8 cellular contexts compared by ENCODE assay signal in genomic region chr2:238462782-238463396, GRCh38.
DNase-seq lines count a peak whose midpoint lies in the region; ATAC-seq lines count a peak whose summit lies in the region.

No MANE protein-coding gene starts in this region.

- ATAC-seq in HG03064 (IDR thresholded peaks at IDR 0.05; ENCODE audit: low read depth, unreplicated experiment) (peak; percentile 76), memory B cell (ENCODE audit: low read depth) (peak; percentile 50)
- no peak for ATAC-seq in stimulated activated memory B cell treated with anti-CD40 and anti-IgM and Interleukin-4, amounts not matched to agents 10 μg/mL and 1 μg/mL and 100 μg/mL, for 72 hours

- peaks cover 1% of the 10 kb centered on the region for H3K36me3 Mint-ChIP-seq in memory B cell
- peaks cover 9% of the 10 kb centered on the region for H3K36me3 Mint-ChIP-seq in stimulated activated memory B cell treated with anti-CD40 and anti-IgM and Interleukin-4, amounts not matched to agents 10 μg/mL and 1 μg/mL and 100 μg/mL, for 72 hours

- H3K9me3 Mint-ChIP-seq in memory B cell = peaks cover 1% of the 10 kb centered on the region
- no peaks in the 10 kb centered on the region for H3K9me3 Mint-ChIP-seq in stimulated activated memory B cell treated with anti-CD40 and anti-IgM and Interleukin-4, amounts not matched to agents 10 μg/mL and 1 μg/mL and 100 μg/mL, for 72 hours

- H3K27me3 Mint-ChIP-seq in memory B cell = no peaks in the 10 kb centered on the region
- H3K27me3 Mint-ChIP-seq in stimulated activated memory B cell treated with anti-CD40 and anti-IgM and Interleukin-4, amounts not matched to agents 10 μg/mL and 1 μg/mL and 100 μg/mL, for 72 hours = no peaks in the 10 kb centered on the region

- H3K4me3 Mint-ChIP-seq in memory B cell = no peak overlapping the region
- no peak overlapping the region for H3K4me3 Mint-ChIP-seq in stimulated activated memory B cell treated with anti-CD40 and anti-IgM and Interleukin-4, amounts not matched to agents 10 μg/mL and 1 μg/mL and 100 μg/mL, for 72 hours

- H3K27ac Mint-ChIP-seq in memory B cell = no peak overlapping the region
- no peak overlapping the region for H3K27ac Mint-ChIP-seq in stimulated activated memory B cell treated with anti-CD40 and anti-IgM and Interleukin-4, amounts not matched to agents 10 μg/mL and 1 μg/mL and 100 μg/mL, for 72 hours

- intact Hi-C loops in posterior cingulate gyrus (cut with DNase I) = no loop called here

- H3K4me1 Mint-ChIP-seq in memory B cell = peaks cover 2% of the 10 kb centered on the region
- H3K4me1 Mint-ChIP-seq in stimulated activated memory B cell treated with anti-CD40 and anti-IgM and Interleukin-4, amounts not matched to agents 10 μg/mL and 1 μg/mL and 100 μg/mL, for 72 hours = peaks cover 7% of the 10 kb centered on the region

- DNase-seq in EH (ENCODE audit: low read depth) (peak; percentile 70), NCI-H82 treated with DMSO at 0.1 percent for 48 hours (lab: John Stamatoyannopoulos, UW; ENCODE audit: unreplicated experiment) (peak; percentile 18), memory B cell (ENCODE audit: low spot score in 2 of 2) (no peak), posterior cingulate gyrus (no peak), OCI-M2 (lab: John Stamatoyannopoulos, UW; ENCODE audit: unreplicated experiment) (no peak)
- peak; percentile 36 for DNase-seq in central memory CD4-positive, alpha-beta T cell

Comparison
In these comparisons a context has a peak if more than half of its experiments do, and no peak if none do; other contexts are left out.
1. DNase-seq: peak in EH (single experiment), NCI-H82 treated with DMSO at 0.1 percent for 48 hours (single experiment) and central memory CD4-positive, alpha-beta T cell (single experiment); none in memory B cell (0 of 2), posterior cingulate gyrus (0 of 10) and OCI-M2 (single experiment).